Comparison of ENCODE assay signal across 8 cellular contexts in the genomic region with DNA sequence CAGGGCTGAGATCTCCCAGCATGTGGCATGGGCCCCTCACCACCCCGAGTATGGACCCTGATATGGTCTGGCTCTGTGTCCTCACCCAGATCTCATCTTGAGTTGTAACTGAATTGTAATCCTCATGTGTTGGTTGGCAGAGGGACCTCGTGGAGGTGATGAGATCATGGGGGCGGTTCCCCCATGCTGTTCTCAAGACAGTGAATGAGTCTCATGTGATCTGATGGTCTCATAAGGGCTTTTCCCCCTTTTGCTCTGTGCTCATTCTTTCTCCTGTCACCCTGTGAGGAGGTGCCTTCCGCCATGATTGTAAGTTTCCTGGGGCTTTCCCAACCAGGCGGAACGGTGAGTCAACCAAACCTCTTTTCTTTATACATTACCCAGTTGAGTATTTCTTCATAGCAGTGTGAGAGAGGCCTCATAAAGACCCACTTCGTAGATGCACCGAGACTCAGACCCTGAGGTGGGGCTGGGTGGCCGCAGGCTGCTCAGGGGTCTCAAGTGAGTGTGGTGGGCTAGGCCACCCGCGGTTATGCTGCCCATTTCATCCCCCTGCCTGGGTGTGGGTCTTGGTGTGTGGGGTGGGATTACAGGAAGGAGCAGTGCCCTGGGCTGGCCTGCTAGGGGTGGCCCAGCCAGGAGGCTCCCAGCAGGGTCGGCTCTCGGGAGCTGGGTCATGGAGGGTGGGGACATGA. TPM values are rescaled to one million over a fixed set of nuclear protein-coding genes. Genes with fewer than 3 reads are reported as not detected.
DNase-seq lines count a peak whose midpoint lies in the region; ATAC-seq and TF ChIP-seq lines count a peak whose summit lies in the region.

No MANE protein-coding gene starts in this region.

- H3K4me3 ChIP-seq in A673 (ENCODE audit: low read depth, low read length, poor library complexity, severe bottlenecking) (no peak overlapping the region), uterus (no peak overlapping the region), lower leg skin (ENCODE audit: low read depth, poor library complexity, severe bottlenecking) (no peak overlapping the region)

- intact Hi-C loops in A673 (cut with micrococcal nuclease; ENCODE audit: unreplicated experiment) (loop anchor here (2.0 kb wide), 1 partner anchor 115 kb away; no protein-coding TSS in a partner anchor), uterus (cut with DNase I; ENCODE audit: low total_unique reads) (loop anchor here (10.0 kb wide), 2 partner anchors 113 to 283 kb away; no protein-coding TSS in a partner anchor), head of caudate nucleus (cut with DNase I) (loop anchor here (10.0 kb wide), 2 partner anchors 113 to 283 kb away; no protein-coding TSS in a partner anchor), lower leg skin (cut with DNase I; ENCODE audit: low total_unique reads) (no loop called here)

- CTCF ChIA-PET in A673 (lab: Charles Lee), result no interaction called here

- TF ChIP-seq CTCF in A673 (conservative IDR thresholded peaks at IDR 0.05; ENCODE audit: low read depth, low read length) (no peak), uterus (IDR thresholded peaks at IDR 0.05) (no peak), lower leg skin (IDR thresholded peaks at IDR 0.05) (no peak)

- H3K27ac ChIP-seq in A673 (ENCODE audit: low read depth, low read length, poor library complexity, severe bottlenecking) (no peak overlapping the region), uterus (no peak overlapping the region)

- ATAC-seq in GM19468 (IDR thresholded peaks at IDR 0.05; ENCODE audit: extremely low read depth, unreplicated experiment), result peak; percentile 23

- no peak for TF ChIP-seq POLR2A in uterus (IDR thresholded peaks at IDR 0.05)
- TF ChIP-seq POLR2A in lower leg skin (IDR thresholded peaks at IDR 0.05), result no peak

- H3K36me3 ChIP-seq in A673 (ENCODE audit: insufficient read depth, low read length, poor library complexity, severe bottlenecking) (no peaks in the 10 kb centered on the region), uterus (no peaks in the 10 kb centered on the region)

- POLR2A ChIA-PET in A673 (lab: Charles Lee; ENCODE audit: low non-redundant PET), result no interaction called here

- no peaks in the 10 kb centered on the region for H3K9me3 ChIP-seq in A673 (ENCODE audit: low read depth, low read length, poor library complexity, severe bottlenecking)
- H3K9me3 ChIP-seq in uterus, result no peaks in the 10 kb centered on the region

- H3K27me3 ChIP-seq in A673 (replicated peaks; ENCODE audit: insufficient read depth, low read depth, low read length, poor library complexity) (no peaks in the 10 kb centered on the region), uterus (no peaks in the 10 kb centered on the region)

- peak; percentile 79 for DNase-seq in A673 (ENCODE audit: low spot score)
- peak in 70 of 76 experiments; percentile 15 to 83 (median 65) for DNase-seq in HUDEP-2 (lab: John Stamatoyannopoulos, UW; ENCODE audit: unreplicated experiment in 76 of 76)
- peak; percentile 55 for DNase-seq in activated CD8-positive, alpha-beta memory T cell treated with anti-CD3 and anti-CD28 coated beads, Interleukin-2, amount 50 U/mL, for 4 hours
- DNase-seq in kidney glomerular epithelial cell (lab: John Stamatoyannopoulos, UW), result peak; percentile 96
- no peak for DNase-seq in uterus
- no peak for DNase-seq in head of caudate nucleus
- no peak for DNase-seq in lower leg skin (ENCODE audit: low spot score in 2 of 2)

- no TSS peak for BruUV-seq in A673 (replicated peaks; lab: Mats Ljungman, UMichigan)

- 54 to 61% methylated on average over 11 of the region's 13 CpGs for WGBS in lower leg skin, 2 donors

- H3K4me1 ChIP-seq in A673 (ENCODE audit: insufficient read depth, low read length, poor library complexity, severe bottlenecking), result no peaks in the 10 kb centered on the region
- H3K4me1 ChIP-seq in uterus, result no peaks in the 10 kb centered on the region

RNA-seq across cellular contexts. Expression of gene GATA5, which starts 26.2 kb away (rescaled TPM):
- total RNA-seq in A673 (2021), result not detected in 2 replicates
- 10 to 100 TPM in 1 of 4 donors, 1 to 10 TPM in 1, under 1 TPM in 1, not detected in 1; 0.26 to 17.8 (median 3.5) TPM for total RNA-seq in uterus
- total RNA-seq in lower leg skin, result 1 to 10 TPM in 3 of 4 donors, not detected in 1; 1.1 to 2.4 (median 1.6) TPM

Comparison
In these comparisons a context has a peak if more than half of its experiments do, and no peak if none do; other contexts are left out.
1. DNase-seq: peak in A673 (single experiment), HUDEP-2 (70 of 76), activated CD8-positive, alpha-beta memory T cell treated with anti-CD3 and anti-CD28 coated beads, Interleukin-2, amount 50 U/mL, for 4 hours (single experiment) and kidney glomerular epithelial cell (single experiment); none in uterus (0 of 2), head of caudate nucleus (0 of 42) and lower leg skin (0 of 2).